1 cellular context compared by ENCODE assay signal in the genomic region with DNA sequence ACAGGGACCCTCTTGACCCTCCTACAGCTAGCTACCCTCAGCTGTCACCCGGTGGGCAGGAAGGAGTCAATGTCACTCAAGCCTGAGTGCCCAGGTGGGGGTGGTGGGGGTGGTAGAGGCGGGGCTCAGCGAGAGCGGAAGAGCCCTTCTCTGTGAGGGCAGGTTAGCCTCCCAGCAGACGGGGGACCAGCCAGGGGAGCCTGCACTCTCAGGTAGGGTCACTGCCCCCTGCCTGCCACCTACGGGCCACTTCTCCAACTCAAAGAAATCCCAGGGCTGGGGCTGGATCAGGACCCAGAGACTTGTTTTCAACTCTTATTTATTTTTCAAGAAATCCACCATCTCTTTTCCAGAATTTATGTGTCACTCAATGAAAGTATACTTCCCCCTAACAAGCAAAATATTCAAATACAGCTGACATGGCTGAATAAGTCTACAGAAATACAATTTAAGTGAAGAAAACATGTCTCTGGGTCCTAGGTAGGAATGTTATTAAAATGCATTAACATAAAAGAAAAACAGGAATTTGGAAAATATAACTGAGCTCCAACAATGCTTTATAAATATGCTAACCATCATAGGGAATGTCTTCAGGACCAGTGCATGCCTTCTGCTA.
A peak's percentile ranks its signal among the peaks of the same experiment; 100 is the strongest.
TF ChIP-seq lines count a peak whose summit lies in the region.

No MANE protein-coding gene starts in this region.

TF ChIP-seq in K562, 482 proteins besides CTCF, POLR2A, EP300 and RAD21:
- no peak for TF ChIP-seq ADNP (tag; IDR thresholded peaks at IDR 0.05)
- TF ChIP-seq ARID2 (IDR thresholded peaks at IDR 0.05), result no peak
- peak; percentile 23; the same call in 1 of the 2 replicates for TF ChIP-seq MAFF (IDR thresholded peaks at IDR 0.05; ENCODE audit: low read length)
- no peak for TF ChIP-seq GATA2 (CRISPR knock-in tag; IDR thresholded peaks at IDR 0.05)
- no peak for TF ChIP-seq ZNF668 (CRISPR knock-in tag; IDR thresholded peaks at IDR 0.05)
- TF ChIP-seq NBN (IDR thresholded peaks at IDR 0.05; ENCODE audit: low read depth), result no peak
- peak; percentile 52 for TF ChIP-seq ZNF316 (IDR thresholded peaks at IDR 0.05)
